Comparison of ENCODE assay signal across 8 cellular contexts in genomic region chr1:19974822-19975416, GRCh38. TPM values are rescaled to one million over a fixed set of nuclear protein-coding genes. Genes with fewer than 3 reads are reported as not detected.
DNase-seq lines count a peak whose midpoint lies in the region; ATAC-seq and TF ChIP-seq lines count a peak whose summit lies in the region.

No MANE protein-coding gene starts in this region.

- no peak for TF ChIP-seq POLR2A in GM18505 (IDR thresholded peaks at IDR 0.05; ENCODE audit: borderline replicate concordance, extremely low read depth, insufficient read depth, insufficient read length)

- no peak overlapping the region for H3K27ac Mint-ChIP-seq in activated naive CD4-positive, alpha-beta T cell treated with anti-CD3 and anti-CD28 coated beads for 36 hours
- H3K27ac Mint-ChIP-seq in activated CD4-positive, alpha-beta memory T cell treated with anti-CD3 and anti-CD28 coated beads, Interleukin-2, amount 10 ng/mL, durations not matched to agents 7 days and 5 days: no peak overlapping the region

- POLR2A ChIA-PET in activated CD4-positive, alpha-beta memory T cell treated with anti-CD3 and anti-CD28 coated beads, Interleukin-2, amount 10 ng/mL, durations not matched to agents 7 days and 5 days (lab: Charles Lee): no interaction called here

- peaks cover 8% of the 10 kb centered on the region for H3K27me3 Mint-ChIP-seq in activated naive CD4-positive, alpha-beta T cell treated with anti-CD3 and anti-CD28 coated beads for 36 hours (ENCODE audit: low read depth)
- peaks cover 7% of the 10 kb centered on the region for H3K27me3 Mint-ChIP-seq in activated CD4-positive, alpha-beta memory T cell treated with anti-CD3 and anti-CD28 coated beads, Interleukin-2, amount 10 ng/mL, durations not matched to agents 7 days and 5 days

- intact Hi-C loops in activated naive CD4-positive, alpha-beta T cell treated with anti-CD3 and anti-CD28 coated beads for 36 hours (cut with micrococcal nuclease): loop anchor here (1.0 kb wide), 1 partner anchor 177 kb away; no protein-coding TSS in a partner anchor

- H3K9me3 Mint-ChIP-seq in activated naive CD4-positive, alpha-beta T cell treated with anti-CD3 and anti-CD28 coated beads for 36 hours: no peaks in the 10 kb centered on the region
- no peaks in the 10 kb centered on the region for H3K9me3 Mint-ChIP-seq in activated CD4-positive, alpha-beta memory T cell treated with anti-CD3 and anti-CD28 coated beads, Interleukin-2, amount 10 ng/mL, durations not matched to agents 7 days and 5 days

- no peak overlapping the region for H3K4me3 Mint-ChIP-seq in activated naive CD4-positive, alpha-beta T cell treated with anti-CD3 and anti-CD28 coated beads for 36 hours
- no peak overlapping the region for H3K4me3 Mint-ChIP-seq in activated CD4-positive, alpha-beta memory T cell treated with anti-CD3 and anti-CD28 coated beads, Interleukin-2, amount 10 ng/mL, durations not matched to agents 7 days and 5 days

- no peaks in the 10 kb centered on the region for H3K36me3 Mint-ChIP-seq in activated naive CD4-positive, alpha-beta T cell treated with anti-CD3 and anti-CD28 coated beads for 36 hours (ENCODE audit: low read depth)
- no peaks in the 10 kb centered on the region for H3K36me3 Mint-ChIP-seq in activated CD4-positive, alpha-beta memory T cell treated with anti-CD3 and anti-CD28 coated beads, Interleukin-2, amount 10 ng/mL, durations not matched to agents 7 days and 5 days (ENCODE audit: low read depth)

- DNase-seq in activated naive CD4-positive, alpha-beta T cell treated with anti-CD3 and anti-CD28 coated beads for 36 hours: peak; percentile 48
- no peak for DNase-seq in activated naive CD4-positive, alpha-beta T cell treated with anti-CD3 and anti-CD28 coated beads, Interleukin-2, amount 50 U/mL, for 16 hours
- DNase-seq in NCI-H146 treated with DMSO at 0.1 percent for 48 hours (lab: John Stamatoyannopoulos, UW; ENCODE audit: unreplicated experiment) (peak; percentile 2), glomerular endothelial cell (ENCODE audit: extremely low read depth, low read depth, low spot score) (peak; percentile 45), pons (ENCODE audit: low spot score) (peak; percentile 58)
- peak; percentile 19 for DNase-seq in activated CD4-positive, alpha-beta memory T cell treated with anti-CD3 and anti-CD28 coated beads, Interleukin-2, amount 10 ng/mL, durations not matched to agents 7 days and 5 days

- CTCF ChIA-PET in activated naive CD4-positive, alpha-beta T cell treated with anti-CD3 and anti-CD28 coated beads for 36 hours (lab: Charles Lee): interaction anchor here (0.8 to 2.4 kb wide), 6 partner anchors 54 to 221 kb away, joined by 3 to 11 read pairs (median 4); no protein-coding TSS in a partner anchor
- CTCF ChIA-PET in activated CD4-positive, alpha-beta memory T cell treated with anti-CD3 and anti-CD28 coated beads, Interleukin-2, amount 10 ng/mL, durations not matched to agents 7 days and 5 days (lab: Charles Lee): interaction anchor here (1.0 to 1.9 kb wide), 2 partner anchors 11 to 177 kb away, joined by 3 to 11 read pairs; no protein-coding TSS in a partner anchor

- H3K4me1 Mint-ChIP-seq in activated naive CD4-positive, alpha-beta T cell treated with anti-CD3 and anti-CD28 coated beads for 36 hours (ENCODE audit: low read depth): no peaks in the 10 kb centered on the region
- H3K4me1 Mint-ChIP-seq in activated CD4-positive, alpha-beta memory T cell treated with anti-CD3 and anti-CD28 coated beads, Interleukin-2, amount 10 ng/mL, durations not matched to agents 7 days and 5 days: no peaks in the 10 kb centered on the region

- ATAC-seq in HG03378 (IDR thresholded peaks at IDR 0.05; ENCODE audit: unreplicated experiment) (no peak), GM18505 (IDR thresholded peaks at IDR 0.05; ENCODE audit: unreplicated experiment) (no peak)

RNA-seq across cellular contexts. Expression of gene PLA2G2A, which starts 4.5 kb away (rescaled TPM):
- not detected for total RNA-seq in activated naive CD4-positive, alpha-beta T cell treated with anti-CD3 and anti-CD28 coated beads for 36 hours
- not detected for total RNA-seq in activated CD4-positive, alpha-beta memory T cell treated with anti-CD3 and anti-CD28 coated beads, Interleukin-2, amount 10 ng/mL, durations not matched to agents 7 days and 5 days
- not detected in 2 replicates for total RNA-seq in glomerular endothelial cell

RNA-seq across cellular contexts. Expression of gene PLA2G2E, which starts 51.5 kb away (rescaled TPM):
- total RNA-seq in activated naive CD4-positive, alpha-beta T cell treated with anti-CD3 and anti-CD28 coated beads for 36 hours: not detected
- not detected for total RNA-seq in activated CD4-positive, alpha-beta memory T cell treated with anti-CD3 and anti-CD28 coated beads, Interleukin-2, amount 10 ng/mL, durations not matched to agents 7 days and 5 days
- total RNA-seq in glomerular endothelial cell: not detected in 2 replicates
